8 cellular contexts compared by ENCODE assay signal in genomic region chr4:742742-743311, GRCh38. TPM values are rescaled to one million over a fixed set of nuclear protein-coding genes. Genes with fewer than 3 reads are reported as not detected.
DNase-seq lines count a peak whose midpoint lies in the region; ATAC-seq and TF ChIP-seq lines count a peak whose summit lies in the region.

No MANE protein-coding gene starts in this region.

- no peak overlapping the region for H2AFZ ChIP-seq in smooth muscle cell (ENCODE audit: low read depth)

- no peaks in the 10 kb centered on the region for H3K9me3 ChIP-seq in heart right ventricle
- no peaks in the 10 kb centered on the region for H3K9me3 ChIP-seq in smooth muscle cell (replicated peaks; ENCODE audit: low read depth)

- ATAC-seq in HG03196 (IDR thresholded peaks at IDR 0.05; ENCODE audit: unreplicated experiment) (peak; percentile 65), SK-N-SH treated with all-trans-retinoic acid at 6 μM for 48 hours (peak; percentile 97), heart right ventricle (peak; percentile 68 to 89 (median 88)), HG03108 (IDR thresholded peaks at IDR 0.05; ENCODE audit: unreplicated experiment) (no peak)

- no peak for DNase-seq in GM12864 (ENCODE audit: low read depth)
- peak; percentile 46 to 70 (median 66) for DNase-seq in activated naive CD4-positive, alpha-beta T cell (lab: John Stamatoyannopoulos, UW)
- DNase-seq in heart right ventricle: peak; percentile 56 to 76
- peak; percentile 12 for DNase-seq in smooth muscle cell (lab: John Stamatoyannopoulos, UW; ENCODE audit: unreplicated experiment)
- no peak for DNase-seq in NCI-H128 (lab: John Stamatoyannopoulos, UW; ENCODE audit: unreplicated experiment)

- H3K4me3 ChIP-seq in GM12864 (ENCODE audit: low read depth, low read length) (no peak overlapping the region), heart right ventricle (no peak overlapping the region), smooth muscle cell (no peak overlapping the region)

- H3F3A ChIP-seq in smooth muscle cell (ENCODE audit: low read depth): peaks cover 7% of the 10 kb centered on the region

- no peak overlapping the region for H3K4me2 ChIP-seq in smooth muscle cell

- peaks cover 55% of the 10 kb centered on the region for H4K20me1 ChIP-seq in smooth muscle cell (ENCODE audit: low read depth)

- TF ChIP-seq CTCF in GM12864 (IDR thresholded peaks at IDR 0.05; ENCODE audit: low read depth, low read length, missing control alignments) (peak; percentile 92), heart right ventricle (IDR thresholded peaks at IDR 0.05) (peak; percentile 85 to 96 (median 89)), smooth muscle cell (IDR thresholded peaks at IDR 0.05; ENCODE audit: borderline replicate concordance, insufficient read depth, poor library complexity, severe bottlenecking) (peak; percentile 88)

- no peaks in the 10 kb centered on the region for H3K4me1 ChIP-seq in heart right ventricle
- no peaks in the 10 kb centered on the region for H3K4me1 ChIP-seq in smooth muscle cell (ENCODE audit: low read depth)

- intact Hi-C loops in heart right ventricle (cut with DNase I): loop anchor here in 2 of 10 donors (5.0 to 10.0 kb wide), 3 partner anchors 152 to 254 kb away; no protein-coding TSS in a partner anchor

- H3K27ac ChIP-seq in heart right ventricle (no peak overlapping the region), smooth muscle cell (ENCODE audit: low read depth) (no peak overlapping the region)

- no peak overlapping the region for H3K9ac ChIP-seq in smooth muscle cell (ENCODE audit: low read depth)

- H3K79me2 ChIP-seq in smooth muscle cell (ENCODE audit: low read depth): no peaks in the 10 kb centered on the region

- H3K36me3 ChIP-seq in heart right ventricle (peaks cover 0 to 64% (median 23%) of the 10 kb centered on the region in 9 donors), smooth muscle cell (ENCODE audit: low read depth) (no peaks in the 10 kb centered on the region)

- H3K27me3 ChIP-seq in heart right ventricle: no peaks in the 10 kb centered on the region
- H3K27me3 ChIP-seq in smooth muscle cell (ENCODE audit: low read depth): no peaks in the 10 kb centered on the region

- 74 to 80% methylated on average over 26 of the region's 26 CpGs for WGBS in heart right ventricle, 2 donors
- 85% methylated on average over 26 of the region's 26 CpGs for WGBS in smooth muscle cell (ENCODE audit: low lambda C conversion rate)

TF ChIP-seq in SK-N-SH treated with all-trans-retinoic acid at 6 μM for 48 hours, 23 proteins besides CTCF, POLR2A, EP300 and RAD21:
- TF ChIP-seq ZNF8 (CRISPR knock-in tag; IDR thresholded peaks at IDR 0.05): no peak
- TF ChIP-seq ZFP30 (CRISPR knock-in tag; IDR thresholded peaks at IDR 0.05): no peak
- TF ChIP-seq PATZ1 (CRISPR knock-in tag; IDR thresholded peaks at IDR 0.05; ENCODE audit: borderline replicate concordance): no peak
- no peak for TF ChIP-seq OSR1 (CRISPR knock-in tag; IDR thresholded peaks at IDR 0.05)
- TF ChIP-seq CSRNP3 (CRISPR knock-in tag; IDR thresholded peaks at IDR 0.05): no peak
- TF ChIP-seq, protein P1, sequence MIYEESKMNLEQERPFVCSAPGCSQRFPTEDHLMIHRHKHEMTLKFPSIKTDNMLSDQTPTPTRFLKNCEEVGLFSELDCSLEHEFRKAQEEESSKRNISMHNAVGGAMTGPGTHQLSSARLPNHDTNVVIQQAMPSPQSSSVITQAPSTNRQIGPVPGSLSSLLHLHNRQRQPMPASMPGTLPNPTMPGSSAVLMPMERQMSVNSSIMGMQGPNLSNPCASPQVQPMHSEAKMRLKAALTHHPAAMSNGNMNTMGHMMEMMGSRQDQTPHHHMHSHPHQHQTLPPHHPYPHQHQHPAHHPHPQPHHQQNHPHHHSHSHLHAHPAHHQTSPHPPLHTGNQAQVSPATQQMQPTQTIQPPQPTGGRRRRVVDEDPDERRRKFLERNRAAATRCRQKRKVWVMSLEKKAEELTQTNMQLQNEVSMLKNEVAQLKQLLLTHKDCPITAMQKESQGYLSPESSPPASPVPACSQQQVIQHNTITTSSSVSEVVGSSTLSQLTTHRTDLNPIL (CRISPR knock-in tag; IDR thresholded peaks at IDR 0.05; ENCODE audit: low read depth): no peak
- no peak for TF ChIP-seq ESRRG (CRISPR knock-in tag; IDR thresholded peaks at IDR 0.05)
- TF ChIP-seq TOX (CRISPR knock-in tag; IDR thresholded peaks at IDR 0.05; ENCODE audit: borderline replicate concordance): no peak
- no peak for TF ChIP-seq BACH2 (CRISPR knock-in tag; IDR thresholded peaks at IDR 0.05; ENCODE audit: borderline replicate concordance)
- no peak for TF ChIP-seq TSHZ2 (CRISPR knock-in tag; IDR thresholded peaks at IDR 0.05)
- TF ChIP-seq PPARA (CRISPR knock-in tag; IDR thresholded peaks at IDR 0.05; ENCODE audit: borderline replicate concordance): no peak
- no peak for TF ChIP-seq POU6F1 (CRISPR knock-in tag; IDR thresholded peaks at IDR 0.05; ENCODE audit: borderline replicate concordance, low read depth)
TF ChIP-seq in SK-N-SH treated with all-trans-retinoic acid at 6 μM for 48 hours: peak in this region for 0.

RNA-seq across cellular contexts. Expression of gene PCGF3, which starts 37.2 kb away (rescaled TPM):
- total RNA-seq in heart right ventricle: 10 to 100 TPM; 17.5 to 26.1 (median 20.9) TPM
- 10 to 100 TPM; 21.7 to 50.8 TPM for polyA plus RNA-seq in heart right ventricle
- total RNA-seq in smooth muscle cell: 45.4 and 57.5 TPM in 2 replicates
- polyA plus RNA-seq in smooth muscle cell: 29.6 and 30.9 TPM in 2 replicates

RNA-seq across cellular contexts. Expression of gene SLC49A3, which starts 53.9 kb away (rescaled TPM):
- total RNA-seq in heart right ventricle: 10 to 100 TPM in 9 of 10 donors, 1 to 10 TPM in 1; 9.8 to 16.9 (median 12.3) TPM
- 10 to 100 TPM in 1 of 2 donors, 1 to 10 TPM in 1; 8.8 to 28.5 TPM for polyA plus RNA-seq in heart right ventricle
- total RNA-seq in smooth muscle cell: 15.6 and 26.4 TPM in 2 replicates
- polyA plus RNA-seq in smooth muscle cell: 40.2 and 40.3 TPM in 2 replicates

Comparison
In these comparisons a context has a peak if more than half of its experiments do, and no peak if none do; other contexts are left out.
1. DNase-seq: peak in activated naive CD4-positive, alpha-beta T cell (4 of 4), heart right ventricle (2 of 2) and smooth muscle cell (single experiment); none in GM12864 (single experiment) and NCI-H128 (single experiment).
2. Peak in every context shown above with its lines, with median percentiles within 50 percentile points of each other: CTCF ChIP-seq.